ENCODE assay signal across 8 cellular contexts in the genomic region with DNA sequence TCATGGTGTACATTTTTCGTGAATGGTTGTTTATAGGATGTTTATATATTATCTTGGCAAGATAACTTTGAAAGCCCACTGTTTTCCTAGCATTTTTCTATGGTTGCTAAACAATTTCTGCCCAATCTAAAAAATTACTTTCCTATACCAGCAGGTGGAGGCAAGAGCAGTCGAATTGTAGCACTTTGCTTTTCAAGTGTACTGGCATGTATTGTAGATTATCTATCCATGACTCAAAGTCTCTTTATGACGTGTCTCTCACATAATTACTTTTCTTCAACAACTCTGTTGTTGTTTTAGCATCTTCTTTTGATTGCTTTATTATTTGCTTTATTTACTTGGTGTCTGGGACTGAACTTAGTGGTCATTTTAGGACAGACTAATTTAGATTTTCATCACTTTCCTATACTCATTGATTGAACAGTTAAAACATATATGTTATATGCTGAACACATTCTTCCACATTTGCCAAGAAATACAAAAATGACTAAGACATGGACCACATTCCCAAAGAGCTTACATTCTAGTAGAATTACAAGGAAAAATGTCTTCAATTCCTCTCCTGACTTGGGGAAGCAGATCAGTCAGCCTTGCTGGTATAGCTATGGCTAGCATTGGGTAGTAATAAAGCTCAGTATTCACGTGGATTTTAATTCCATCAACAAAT. TPM values are rescaled to one million over a fixed set of nuclear protein-coding genes. Genes with fewer than 3 reads are reported as not detected.
A peak's percentile ranks its signal among the peaks of the same experiment; 100 is the strongest.
DNase-seq lines count a peak whose midpoint lies in the region; ATAC-seq and TF ChIP-seq lines count a peak whose summit lies in the region.

No MANE protein-coding gene starts in this region.

- H3K4me3 ChIP-seq in vagina = no peak overlapping the region

- intact Hi-C loops in vagina (cut with DNase I) = no loop called here

- TF ChIP-seq CTCF in C4-2B (conservative IDR thresholded peaks at IDR 0.05) = peak; percentile 82
- TF ChIP-seq CTCF in vagina (IDR thresholded peaks at IDR 0.05) = peak in 2 of 3 experiments; percentile 46 to 69

- DNase-seq in NCI-H460 (ENCODE audit: extremely low read depth, low read depth) (peak; percentile 52), amniotic stem cell (lab: John Stamatoyannopoulos, UW) (peak; percentile 56), kidney tubule cell (ENCODE audit: low spot score) (peak; percentile 81), vagina (ENCODE audit: extremely low spot score in 2 of 2) (no peak), NCI-H1048 (lab: John Stamatoyannopoulos, UW) (no peak)

- no peaks in the 10 kb centered on the region for H3K9me3 ChIP-seq in vagina

- H3K4me1 ChIP-seq in vagina = no peaks in the 10 kb centered on the region

- H3K36me3 ChIP-seq in vagina = no peaks in the 10 kb centered on the region

- no peaks in the 10 kb centered on the region for H3K27me3 ChIP-seq in vagina

- H3K27ac ChIP-seq in C4-2B (no peak overlapping the region), vagina (no peak overlapping the region)

- no peak for TF ChIP-seq POLR2A in vagina (IDR thresholded peaks at IDR 0.05)

- ATAC-seq in GM18502 (IDR thresholded peaks at IDR 0.05; ENCODE audit: poor library complexity, unreplicated experiment) = peak; percentile 80
- peak; percentile 70 for ATAC-seq in HG02852 (IDR thresholded peaks at IDR 0.05; ENCODE audit: unreplicated experiment)

RNA-seq across cellular contexts. Expression of gene NLN, which starts 20.7 kb away (rescaled TPM):
- total RNA-seq in NCI-H460 (2014; rRNA removed; shearing (Covaris generic)) = 85.8 and 89.5 TPM in 2 replicates
- 47.8 and 63.4 TPM in 2 replicates for polyA plus RNA-seq in NCI-H460 (2014; cell fraction: nucleus; rRNA removed)
- 6.6 TPM for total RNA-seq in vagina

RNA-seq across cellular contexts. Expression of gene SGTB, which starts 20.8 kb away (rescaled TPM):
- 26.0 and 30.3 TPM in 2 replicates for total RNA-seq in NCI-H460 (2014; rRNA removed; shearing (Covaris generic))
- 8.5 and 10.4 TPM in 2 replicates for polyA plus RNA-seq in NCI-H460 (2014; cell fraction: nucleus; rRNA removed)
- total RNA-seq in vagina = 6.4 TPM

Comparison
In these comparisons a context has a peak if more than half of its experiments do, and no peak if none do; other contexts are left out.
1. DNase-seq: peak in NCI-H460 (single experiment), amniotic stem cell (single experiment) and kidney tubule cell (single experiment); none in vagina (0 of 2) and NCI-H1048 (single experiment).
2. RNA of gene NLN, which starts 20.7 kb away (total RNA-seq): 85.8 to 89.5 TPM in NCI-H460; 6.6 TPM in vagina (single experiment); every median in the first group is over 10 times any median in the second.